8 cellular contexts compared by ENCODE assay signal in genomic region chr7:66124569-66124861, GRCh38. TPM values are rescaled to one million over a fixed set of nuclear protein-coding genes. Genes with fewer than 3 reads are reported as not detected.
A peak's percentile ranks its signal among the peaks of the same experiment; 100 is the strongest.
DNase-seq lines count a peak whose midpoint lies in the region; ATAC-seq and TF ChIP-seq lines count a peak whose summit lies in the region.
"Not testable (repeated sequence)": the region's sequence is repeated elsewhere in the genome, so short reads cannot be mapped to it uniquely, and the experiment has no call there.

No MANE protein-coding gene starts in this region.

- H3K27me3 Mint-ChIP-seq in activated naive CD4-positive, alpha-beta T cell treated with anti-CD3 and anti-CD28 coated beads for 36 hours (ENCODE audit: low read depth); chondrocyte (ENCODE audit: low read depth); naive thymus-derived CD4-positive, alpha-beta T cell: not testable (repeated sequence)

- H3K9ac ChIP-seq in skeletal muscle tissue (ENCODE audit: low read depth in 1 of 3, low read length in 3 of 3) = not testable (repeated sequence)

- H3K27ac Mint-ChIP-seq in activated naive CD4-positive, alpha-beta T cell treated with anti-CD3 and anti-CD28 coated beads for 36 hours = peak overlapping the region; percentile 70
- H3K27ac Mint-ChIP-seq in chondrocyte (ENCODE audit: unreplicated experiment) = peak overlapping the region; percentile 70
- peak overlapping the region in 8 of 9 donors; percentile 33 to 82 (median 59) for H3K27ac Mint-ChIP-seq in naive thymus-derived CD4-positive, alpha-beta T cell

- not testable (repeated sequence) for H3K36me3 Mint-ChIP-seq in activated naive CD4-positive, alpha-beta T cell treated with anti-CD3 and anti-CD28 coated beads for 36 hours (ENCODE audit: low read depth); chondrocyte (ENCODE audit: low read depth); naive thymus-derived CD4-positive, alpha-beta T cell

- not testable (repeated sequence) for TF ChIP-seq CTCF in 22Rv1 (IDR thresholded peaks at IDR 0.05); HEK293 (tag by site-specific recombination; IDR thresholded peaks at IDR 0.05); VCaP (conservative IDR thresholded peaks at IDR 0.05); chondrocyte (IDR thresholded peaks at IDR 0.05)

- H3K27ac ChIP-seq in 22Rv1 (peak overlapping the region; percentile 89), VCaP (peak overlapping the region; percentile 83), skeletal muscle tissue (ENCODE audit: low read depth, low read length) (peak overlapping the region; percentile 28)
- H3K27ac ChIP-seq in HEK293 (ENCODE audit: extremely low read depth, low read depth, low read length); naive thymus-derived CD4-positive, alpha-beta T cell (ENCODE audit: low read depth, low read length): not testable (repeated sequence)

- not testable (repeated sequence) for H3K4me3 ChIP-seq in HEK293 (ENCODE audit: low read depth, low read length); naive thymus-derived CD4-positive, alpha-beta T cell (ENCODE audit: low read length)
- H3K4me3 ChIP-seq in skeletal muscle tissue (ENCODE audit: low read length in 3 of 3) = peak overlapping the region in 1 of 3 donors; percentile 37

- not testable (repeated sequence) for H3K9me3 Mint-ChIP-seq in activated naive CD4-positive, alpha-beta T cell treated with anti-CD3 and anti-CD28 coated beads for 36 hours; chondrocyte (ENCODE audit: low read depth); naive thymus-derived CD4-positive, alpha-beta T cell

- not testable (repeated sequence) for H3K27me3 ChIP-seq in naive thymus-derived CD4-positive, alpha-beta T cell (ENCODE audit: control insufficient read depth in 2 of 2, insufficient read depth in 2 of 2, low read length in 2 of 2); skeletal muscle tissue (ENCODE audit: control insufficient read depth in 3 of 3, insufficient read depth in 3 of 3, low read length in 3 of 3)

- H3K9me3 ChIP-seq in HEK293 (ENCODE audit: control insufficient read depth, insufficient read depth, low read depth, low read length); naive thymus-derived CD4-positive, alpha-beta T cell (ENCODE audit: control insufficient read depth in 2 of 3, low read length in 3 of 3); skeletal muscle tissue (ENCODE audit: control insufficient read depth in 3 of 3, low read length in 3 of 3): not testable (repeated sequence)

- not testable (repeated sequence) for DNase-seq in activated naive CD4-positive, alpha-beta T cell treated with anti-CD3 and anti-CD28 coated beads for 36 hours; chondrocyte (ENCODE audit: low spot score); left ventricle myocardium superior; naive thymus-derived CD4-positive, alpha-beta T cell

- intact Hi-C loops in activated naive CD4-positive, alpha-beta T cell treated with anti-CD3 and anti-CD28 coated beads for 36 hours (cut with micrococcal nuclease); left ventricle myocardium superior (cut with micrococcal nuclease); naive thymus-derived CD4-positive, alpha-beta T cell (cut with micrococcal nuclease): not testable (repeated sequence)

- not testable (repeated sequence) for H3K4me3 Mint-ChIP-seq in activated naive CD4-positive, alpha-beta T cell treated with anti-CD3 and anti-CD28 coated beads for 36 hours; chondrocyte (ENCODE audit: unreplicated experiment)
- H3K4me3 Mint-ChIP-seq in naive thymus-derived CD4-positive, alpha-beta T cell = peak overlapping the region in 4 of 10 donors; percentile 8 to 54 (median 28)

- H3K4me1 Mint-ChIP-seq in activated naive CD4-positive, alpha-beta T cell treated with anti-CD3 and anti-CD28 coated beads for 36 hours (ENCODE audit: low read depth) = peaks cover 47% of the 10 kb centered on the region
- H3K4me1 Mint-ChIP-seq in chondrocyte (ENCODE audit: low read depth) = peaks cover 18% of the 10 kb centered on the region
- H3K4me1 Mint-ChIP-seq in naive thymus-derived CD4-positive, alpha-beta T cell = peaks cover 25 to 61% (median 47%) of the 10 kb centered on the region in 7 donors

- ATAC-seq in left ventricle myocardium superior = peak; percentile 20
- ATAC-seq in naive thymus-derived CD4-positive, alpha-beta T cell = not testable (repeated sequence)

- peaks cover 11% of the 10 kb centered on the region for H3K4me1 ChIP-seq in HEK293 (ENCODE audit: control insufficient read depth, insufficient read depth, low read length)
- H3K4me1 ChIP-seq in naive thymus-derived CD4-positive, alpha-beta T cell (ENCODE audit: control insufficient read depth in 2 of 2, insufficient read depth in 2 of 2, low read length in 2 of 2) = peaks cover 0 to 16% of the 10 kb centered on the region in 2 donors
- H3K4me1 ChIP-seq in skeletal muscle tissue (ENCODE audit: control insufficient read depth in 3 of 3, insufficient read depth in 3 of 3, low read length in 3 of 3) = peaks cover 8 to 33% (median 21%) of the 10 kb centered on the region in 3 donors

- CTCF ChIA-PET in HEK293 (lab: Yijun Ruan, JAX) = interaction anchor here (0.7 kb wide), 1 partner anchor 10 kb away, joined by 3 read pairs; the partner anchor contains the start of gene CRCP
- CTCF ChIA-PET in activated naive CD4-positive, alpha-beta T cell treated with anti-CD3 and anti-CD28 coated beads for 36 hours (lab: Charles Lee); naive thymus-derived CD4-positive, alpha-beta T cell (lab: Charles Lee): not testable (repeated sequence)

- POLR2A ChIA-PET in HEK293 (lab: Yijun Ruan, JAX) = interaction anchor here (1.7 to 2.0 kb wide), 2 partner anchors 10 to 369 kb away, joined by 4 to 5 read pairs; partner anchors contain the start of gene CRCP
- POLR2A ChIA-PET in naive thymus-derived CD4-positive, alpha-beta T cell (lab: Charles Lee) = interaction anchor here (1.1 kb wide), 1 partner anchor 9 kb away, joined by 4 read pairs; the partner anchor contains the start of gene CRCP

- H3K36me3 ChIP-seq in HEK293 (ENCODE audit: control insufficient read depth in 2 of 2, insufficient read depth in 1 of 2, low read length in 2 of 2); naive thymus-derived CD4-positive, alpha-beta T cell (ENCODE audit: control insufficient read depth in 2 of 3, insufficient read depth in 3 of 3, low read length in 3 of 3); skeletal muscle tissue (ENCODE audit: control insufficient read depth in 3 of 3, insufficient read depth in 3 of 3, low read length in 3 of 3): not testable (repeated sequence)

TF ChIP-seq in HEK293, 187 proteins besides CTCF, POLR2A, EP300 and RAD21:
- TF ChIP-seq PRDM1 (tag by site-specific recombination; IDR thresholded peaks at IDR 0.05) = peak; percentile 58; the same call in 1 of the 2 replicates

RNA-seq across cellular contexts. Expression of gene CRCP, which starts 9.9 kb away (rescaled TPM):
- total RNA-seq in activated naive CD4-positive, alpha-beta T cell treated with anti-CD3 and anti-CD28 coated beads for 36 hours = 10 to 100 TPM; 18.5 to 19.6 TPM
- 22.8 to 24.2 TPM (median 23.3 TPM) in 3 replicates for total RNA-seq in chondrocyte
- total RNA-seq in left ventricle myocardium superior = 22.5 TPM
- total RNA-seq in naive thymus-derived CD4-positive, alpha-beta T cell = 10 to 100 TPM; 29.8 to 37.9 (median 34.0) TPM
- polyA plus RNA-seq in naive thymus-derived CD4-positive, alpha-beta T cell = 10 to 100 TPM; 27.3 to 32.1 TPM
- total RNA-seq in skeletal muscle tissue = 26.6 TPM

RNA-seq across cellular contexts. Expression of gene ASL, which starts 48.9 kb away (rescaled TPM):
- 10 to 100 TPM; 12.7 to 13.6 TPM for total RNA-seq in activated naive CD4-positive, alpha-beta T cell treated with anti-CD3 and anti-CD28 coated beads for 36 hours
- total RNA-seq in chondrocyte = 24.0 to 26.1 TPM (median 25.5 TPM) in 3 replicates
- total RNA-seq in left ventricle myocardium superior = 10.6 TPM
- 10 to 100 TPM; 11.3 to 29.7 (median 12.8) TPM for total RNA-seq in naive thymus-derived CD4-positive, alpha-beta T cell
- polyA plus RNA-seq in naive thymus-derived CD4-positive, alpha-beta T cell = 1 to 10 TPM; 4.9 to 6.7 TPM
- total RNA-seq in skeletal muscle tissue = 7.3 TPM
